Comparison of ENCODE assay signal across 11 cellular contexts in genomic region chr20:59837623-59838394, GRCh38.
DNase-seq lines count a peak whose midpoint lies in the region; ATAC-seq and TF ChIP-seq lines count a peak whose summit lies in the region.
"Had no signal": no experiment of that assay in that cellular context is flagged by ENCODE, and none has a peak within 500 bp of the region (broad histone marks: within the 10 kb centered on the region; RNA-seq: fewer than 3 reads in every experiment).

No MANE protein-coding gene starts in this region.

- TF ChIP-seq CTCF in epithelial cell of esophagus (IDR thresholded peaks at IDR 0.05; ENCODE audit: insufficient read depth, low read depth, low read length, missing control alignments): no peak
- TF ChIP-seq CTCF in foreskin fibroblast (IDR thresholded peaks at IDR 0.05; ENCODE audit: low read depth, low read length): no peak

- peak overlapping the region; percentile 85 for H3K4me3 ChIP-seq in epithelial cell of esophagus (ENCODE audit: low read length)
- H3K4me3 ChIP-seq in foreskin fibroblast (ENCODE audit: low read depth in 1 of 2, low read length in 2 of 2): no peak overlapping the region
- H3K4me3 ChIP-seq: spleen had no signal

- ATAC-seq in GM18867 (IDR thresholded peaks at IDR 0.05; ENCODE audit: unreplicated experiment) (peak; percentile 97), GM21526 (IDR thresholded peaks at IDR 0.05; ENCODE audit: low FRiP score, unreplicated experiment) (peak; percentile 71), HG03159 (IDR thresholded peaks at IDR 0.05; ENCODE audit: unreplicated experiment) (peak; percentile 81)

- DNase-seq in epithelial cell of esophagus (ENCODE audit: low read depth): peak; percentile 42
- DNase-seq in activated naive CD4-positive, alpha-beta T cell (lab: John Stamatoyannopoulos, UW): no peak
- no peak for DNase-seq in CD1c-positive myeloid dendritic cell (ENCODE audit: extremely low spot score)
- DNase-seq in stimulated activated CD4-positive, alpha-beta T cell treated with anti-CD3 and anti-CD28 coated beads, Interleukin-12 subunit alpha, Interleukin-12 subunit beta, amount 100 ng/mL, for 4 hours: no peak
- no peak for DNase-seq in foreskin fibroblast
- DNase-seq: immature natural killer cell, spleen, WERI-Rb-1 had no signal
